Comparison of ENCODE assay signal across 24 cellular contexts in the genomic region with DNA sequence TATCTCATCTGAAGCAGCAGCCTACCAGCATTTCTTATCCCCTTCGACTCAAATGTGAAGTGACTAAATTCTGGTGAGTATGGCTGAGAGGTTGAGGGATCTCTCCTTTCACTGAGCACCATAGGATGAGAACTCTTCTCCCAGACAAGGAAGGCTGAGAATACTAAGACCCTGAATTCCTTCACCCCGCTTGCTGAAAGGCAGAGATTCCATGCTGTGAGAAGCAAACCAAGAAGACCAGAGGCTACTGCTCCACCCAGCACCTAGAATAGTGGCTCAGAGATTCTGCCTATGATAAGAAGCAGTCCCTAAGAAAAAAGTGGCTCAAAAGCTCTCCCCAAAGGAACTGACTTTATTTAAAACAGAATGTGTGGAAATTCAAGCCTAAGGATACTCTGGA. TPM values are rescaled to one million over a fixed set of nuclear protein-coding genes. Genes with fewer than 3 reads are reported as not detected.
"Had no signal": no experiment of that assay in that cellular context is flagged by ENCODE, and none has a peak within 500 bp of the region (broad histone marks: within the 10 kb centered on the region; RNA-seq: fewer than 3 reads in every experiment).

No MANE protein-coding gene starts in this region.

- DNase-seq: activated T-cell treated with anti-CD3 and anti-CD28 coated beads, Interleukin-2, amount 50 U/mL, for 1 hour; brain microvascular endothelial cell; colonic mucosa; glutamatergic neuron; kidney glomerular epithelial cell; left ventricle myocardium inferior; mucosa of descending colon; occipital lobe; stimulated activated CD4-positive, alpha-beta T cell treated with anti-CD3 and anti-CD28 coated beads, Interleukin-15, amount 100 ng/mL, for 24 hours; stomach; T-cell; testis; trophoblast cell had no signal

- H3K27ac ChIP-seq: ascending aorta, brain microvascular endothelial cell, colonic mucosa, esophagus muscularis mucosa, hepatocyte, left ventricle myocardium inferior, stomach, testis had no signal

- FAIRE-seq: frontal cortex, small intestine had no signal

- ATAC-seq: activated naive CD4-positive, alpha-beta T cell treated with anti-CD3 and anti-CD28 coated beads, Interleukin-2, amount 50 U/mL, for 72 hours; sciatic nerve; stimulated activated memory B cell treated with anti-CD40 and anti-IgM and Interleukin-4, amounts not matched to agents 10 μg/mL and 1 μg/mL and 100 μg/mL, for 72 hours; T-cell had no signal

- H3K9me3 ChIP-seq: ascending aorta, colonic mucosa, esophagus muscularis mucosa, mucosa of descending colon, stomach, testis had no signal

- H3K79me2 ChIP-seq: hepatocyte had no signal

- H3K4me1 ChIP-seq: colonic mucosa, esophagus muscularis mucosa, left ventricle myocardium inferior, stomach, testis had no signal

- H2AFZ ChIP-seq: hepatocyte had no signal

- H3K4me3 Mint-ChIP-seq: central memory CD8-positive, alpha-beta T cell; stimulated activated memory B cell treated with anti-CD40 and anti-IgM and Interleukin-4, amounts not matched to agents 10 μg/mL and 1 μg/mL and 100 μg/mL, for 72 hours; T-cell had no signal

- H3K4me2 ChIP-seq: hepatocyte had no signal

- H3K36me3 ChIP-seq: ascending aorta, brain microvascular endothelial cell, colonic mucosa, esophagus muscularis mucosa, left ventricle myocardium inferior, stomach had no signal

- H3K4me3 ChIP-seq: ascending aorta, colonic mucosa, esophagus muscularis mucosa, hepatocyte, left ventricle myocardium inferior, mucosa of descending colon, stomach, testis had no signal

- H3K9me3 Mint-ChIP-seq: activated naive CD4-positive, alpha-beta T cell treated with anti-CD3 and anti-CD28 coated beads, Interleukin-2, amount 50 U/mL, for 72 hours; central memory CD8-positive, alpha-beta T cell; stimulated activated memory B cell treated with anti-CD40 and anti-IgM and Interleukin-4, amounts not matched to agents 10 μg/mL and 1 μg/mL and 100 μg/mL, for 72 hours; T-cell had no signal

- H3K27me3 ChIP-seq: ascending aorta, brain microvascular endothelial cell, colonic mucosa, hepatocyte, testis had no signal

- H3K4me1 Mint-ChIP-seq: central memory CD8-positive, alpha-beta T cell; stimulated activated memory B cell treated with anti-CD40 and anti-IgM and Interleukin-4, amounts not matched to agents 10 μg/mL and 1 μg/mL and 100 μg/mL, for 72 hours; T-cell had no signal

- H3K36me3 Mint-ChIP-seq: activated naive CD4-positive, alpha-beta T cell treated with anti-CD3 and anti-CD28 coated beads, Interleukin-2, amount 50 U/mL, for 72 hours; stimulated activated memory B cell treated with anti-CD40 and anti-IgM and Interleukin-4, amounts not matched to agents 10 μg/mL and 1 μg/mL and 100 μg/mL, for 72 hours; T-cell had no signal

- H3K27ac Mint-ChIP-seq: activated naive CD4-positive, alpha-beta T cell treated with anti-CD3 and anti-CD28 coated beads, Interleukin-2, amount 50 U/mL, for 72 hours; stimulated activated memory B cell treated with anti-CD40 and anti-IgM and Interleukin-4, amounts not matched to agents 10 μg/mL and 1 μg/mL and 100 μg/mL, for 72 hours; T-cell had no signal

RNA-seq across cellular contexts. Expression of gene WNT2, which starts 26.7 kb away (rescaled TPM):
- total RNA-seq: activated naive CD4-positive, alpha-beta T cell treated with anti-CD3 and anti-CD28 coated beads, Interleukin-2, amount 50 U/mL, for 72 hours; lung microvascular endothelial cell; T-cell had no signal
- polyA plus RNA-seq: neural cell had no signal
